In the genomic region with DNA sequence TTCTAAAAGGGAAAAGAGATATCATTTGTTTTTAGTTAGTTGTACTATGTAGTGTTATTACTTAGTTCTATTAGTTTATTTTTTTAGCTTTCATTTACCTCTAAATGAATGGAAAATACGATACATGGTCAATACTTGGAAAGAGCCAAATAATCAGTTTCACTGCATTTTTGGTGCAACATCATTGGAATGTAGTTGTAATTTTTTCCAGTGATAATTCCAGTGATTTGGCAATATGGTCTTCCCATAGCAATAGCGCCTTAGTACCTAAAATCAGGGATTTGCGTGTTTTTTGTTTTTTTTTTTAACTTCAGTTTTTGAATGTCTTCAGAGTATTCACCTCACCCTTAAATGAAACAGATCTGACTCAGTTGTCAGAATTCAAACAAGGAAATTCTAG, we compare ENCODE assay signal across 17 cellular contexts. TPM values are rescaled to one million over a fixed set of nuclear protein-coding genes. Genes with fewer than 3 reads are reported as not detected.
DNase-seq lines count a peak whose midpoint lies in the region; ATAC-seq and TF ChIP-seq lines count a peak whose summit lies in the region.
"Had no signal": no experiment of that assay in that cellular context is flagged by ENCODE, and none has a peak within 500 bp of the region (broad histone marks: within the 10 kb centered on the region; RNA-seq: fewer than 3 reads in every experiment).

No MANE protein-coding gene starts in this region.

- intact Hi-C loops in activated CD4-positive, alpha-beta T cell treated with anti-CD3 and anti-CD28 coated beads for 36 hours (cut with DNase I, micrococcal nuclease), result loop anchor here (5.0 kb wide), 2 partner anchors 39 to 74 kb away; partner anchors contain the start of gene RPS27L (in 2 of the 2)
- intact Hi-C loops in natural killer cell (cut with micrococcal nuclease), result no loop called here

- TF ChIP-seq CTCF in Loucy (conservative IDR thresholded peaks at IDR 0.05; ENCODE audit: low read length) (no peak), natural killer cell (IDR thresholded peaks at IDR 0.05) (no peak)

- no peaks in the 10 kb centered on the region for H3K9me2 ChIP-seq in Loucy (replicated peaks; ENCODE audit: low read depth, low read length)

- H3F3A ChIP-seq in Loucy (ENCODE audit: low read depth), result peaks cover 5% of the 10 kb centered on the region

- POLR2A ChIA-PET in activated CD4-positive, alpha-beta T cell treated with anti-CD3 and anti-CD28 coated beads for 36 hours (lab: Charles Lee), result interaction anchor here (0.7 to 1.2 kb wide), 3 partner anchors 14 to 39 kb away, joined by 3 to 8 read pairs (median 6); no protein-coding TSS in a partner anchor

- no peaks in the 10 kb centered on the region for H3K9me3 Mint-ChIP-seq in activated CD4-positive, alpha-beta T cell treated with anti-CD3 and anti-CD28 coated beads for 36 hours (ENCODE audit: low read depth)
- H3K9me3 Mint-ChIP-seq in central memory CD8-positive, alpha-beta T cell, result no peaks in the 10 kb centered on the region
- no peaks in the 10 kb centered on the region for H3K9me3 Mint-ChIP-seq in natural killer cell

- H3K27ac Mint-ChIP-seq in activated CD4-positive, alpha-beta T cell treated with anti-CD3 and anti-CD28 coated beads for 36 hours, result peak overlapping the region; percentile 76
- peak overlapping the region; percentile 84 for H3K27ac Mint-ChIP-seq in central memory CD8-positive, alpha-beta T cell (ENCODE audit: low read depth)
- H3K27ac Mint-ChIP-seq in natural killer cell, result peak overlapping the region; percentile 90 to 94

- H3K4me3 ChIP-seq in Loucy (ENCODE audit: low read length, poor library complexity, severe bottlenecking), result no peak overlapping the region

- H3K36me3 ChIP-seq in Loucy (ENCODE audit: insufficient read depth, low read length), result peaks cover 3% of the 10 kb centered on the region; the same call in 1 of the 2 replicates

- peak overlapping the region; percentile 18 for H3K4me3 Mint-ChIP-seq in activated CD4-positive, alpha-beta T cell treated with anti-CD3 and anti-CD28 coated beads for 36 hours
- H3K4me3 Mint-ChIP-seq in central memory CD8-positive, alpha-beta T cell, result no peak overlapping the region
- H3K4me3 Mint-ChIP-seq in natural killer cell, result peak overlapping the region; percentile 25

- H3K9me3 ChIP-seq in Loucy (ENCODE audit: insufficient read depth, low read depth, low read length), result no peaks in the 10 kb centered on the region

- peaks cover 60% of the 10 kb centered on the region for H3K4me1 ChIP-seq in Loucy (ENCODE audit: insufficient read depth, low read length, poor library complexity, severe bottlenecking)

- peaks cover 89% of the 10 kb centered on the region for H3K79me2 ChIP-seq in Loucy (ENCODE audit: insufficient read depth, low read length)

- CTCF ChIA-PET in activated CD4-positive, alpha-beta T cell treated with anti-CD3 and anti-CD28 coated beads for 36 hours (lab: Charles Lee), result interaction anchor here (0.8 to 3.2 kb wide), 9 partner anchors 13 to 183 kb away, joined by 3 to 20 read pairs (median 5); no protein-coding TSS in a partner anchor

- H3K9ac ChIP-seq in Loucy (ENCODE audit: low read depth, low read length, poor library complexity, severe bottlenecking), result no peak overlapping the region

- no peak overlapping the region for H2AFZ ChIP-seq in Loucy (ENCODE audit: low read length)

- peaks cover 81% of the 10 kb centered on the region for H3K4me1 Mint-ChIP-seq in activated CD4-positive, alpha-beta T cell treated with anti-CD3 and anti-CD28 coated beads for 36 hours
- H3K4me1 Mint-ChIP-seq in central memory CD8-positive, alpha-beta T cell, result peaks cover 38% of the 10 kb centered on the region
- peaks cover 74 to 75% of the 10 kb centered on the region in 2 donors for H3K4me1 Mint-ChIP-seq in natural killer cell

- DNase-seq in activated CD4-positive, alpha-beta T cell treated with anti-CD3 and anti-CD28 coated beads for 36 hours, result no peak
- no peak for DNase-seq in activated CD4-positive, alpha-beta T cell treated with anti-CD3 and anti-CD28 coated beads for 48 hours
- DNase-seq in central memory CD8-positive, alpha-beta T cell (ENCODE audit: low spot score in 2 of 2), result no peak
- DNase-seq in natural killer cell (no peak), cerebellar cortex (ENCODE audit: low spot score) (no peak), SHP77 treated with DMSO at 0.1 percent for 48 hours (lab: John Stamatoyannopoulos, UW) (no peak), RKO (ENCODE audit: low spot score) (no peak)
- DNase-seq: activated CD4-positive, alpha-beta T cell treated with anti-CD3 and anti-CD28 coated beads, Interleukin-2, amount 50 U/mL, for 4 hours; C1 segment of cervical spinal cord; DMS53; foreskin melanocyte; left colon; midbrain; OCI-M1; right cardiac atrium; stimulated activated naive CD4-positive, alpha-beta T cell had no signal

- no peak for ATAC-seq in activated CD4-positive, alpha-beta T cell treated with anti-CD3 and anti-CD28 coated beads for 36 hours
- no peak for ATAC-seq in central memory CD8-positive, alpha-beta T cell (replicated peaks; ENCODE audit: extremely low read depth, poor library complexity, severe bottlenecking)
- no peak for ATAC-seq in natural killer cell
- ATAC-seq: left colon, right cardiac atrium had no signal

- H3K27me3 ChIP-seq in Loucy (ENCODE audit: insufficient read depth, low read length, poor library complexity, severe bottlenecking), result no peaks in the 10 kb centered on the region

- peak overlapping the region; percentile 57 for H3K4me2 ChIP-seq in Loucy (ENCODE audit: low read depth, low read length, poor library complexity, severe bottlenecking)

- H3K27me3 Mint-ChIP-seq in activated CD4-positive, alpha-beta T cell treated with anti-CD3 and anti-CD28 coated beads for 36 hours, result no peaks in the 10 kb centered on the region
- H3K27me3 Mint-ChIP-seq in central memory CD8-positive, alpha-beta T cell, result no peaks in the 10 kb centered on the region
- H3K27me3 Mint-ChIP-seq in natural killer cell (ENCODE audit: low read depth in 2 of 2), result no peaks in the 10 kb centered on the region

- H3K36me3 Mint-ChIP-seq in activated CD4-positive, alpha-beta T cell treated with anti-CD3 and anti-CD28 coated beads for 36 hours (ENCODE audit: low read depth), result peaks cover 39% of the 10 kb centered on the region
- H3K36me3 Mint-ChIP-seq in central memory CD8-positive, alpha-beta T cell (ENCODE audit: insufficient read depth), result peaks cover 12% of the 10 kb centered on the region
- H3K36me3 Mint-ChIP-seq in natural killer cell, result peaks cover 6% of the 10 kb centered on the region

- H4K20me1 ChIP-seq in Loucy (ENCODE audit: insufficient read depth, low read length, poor library complexity, severe bottlenecking), result peaks cover 36% of the 10 kb centered on the region

RNA-seq across cellular contexts. Expression of gene RAB8B, which starts 41.8 kb away (rescaled TPM):
- 100 to 1,000 TPM; 147 to 260 TPM for total RNA-seq in activated CD4-positive, alpha-beta T cell treated with anti-CD3 and anti-CD28 coated beads for 36 hours
- 100 to 1,000 TPM; 128 to 155 (median 137) TPM for total RNA-seq in natural killer cell

RNA-seq across cellular contexts. Expression of gene APH1B, which starts 46.2 kb away (rescaled TPM):
- 1 to 10 TPM; 6.5 to 7.8 TPM for total RNA-seq in activated CD4-positive, alpha-beta T cell treated with anti-CD3 and anti-CD28 coated beads for 36 hours
- total RNA-seq in natural killer cell, result 10 to 100 TPM in 1 of 3 donors, 1 to 10 TPM in 2; 8.6 to 12.4 (median 9.9) TPM
